In the genomic region with DNA sequence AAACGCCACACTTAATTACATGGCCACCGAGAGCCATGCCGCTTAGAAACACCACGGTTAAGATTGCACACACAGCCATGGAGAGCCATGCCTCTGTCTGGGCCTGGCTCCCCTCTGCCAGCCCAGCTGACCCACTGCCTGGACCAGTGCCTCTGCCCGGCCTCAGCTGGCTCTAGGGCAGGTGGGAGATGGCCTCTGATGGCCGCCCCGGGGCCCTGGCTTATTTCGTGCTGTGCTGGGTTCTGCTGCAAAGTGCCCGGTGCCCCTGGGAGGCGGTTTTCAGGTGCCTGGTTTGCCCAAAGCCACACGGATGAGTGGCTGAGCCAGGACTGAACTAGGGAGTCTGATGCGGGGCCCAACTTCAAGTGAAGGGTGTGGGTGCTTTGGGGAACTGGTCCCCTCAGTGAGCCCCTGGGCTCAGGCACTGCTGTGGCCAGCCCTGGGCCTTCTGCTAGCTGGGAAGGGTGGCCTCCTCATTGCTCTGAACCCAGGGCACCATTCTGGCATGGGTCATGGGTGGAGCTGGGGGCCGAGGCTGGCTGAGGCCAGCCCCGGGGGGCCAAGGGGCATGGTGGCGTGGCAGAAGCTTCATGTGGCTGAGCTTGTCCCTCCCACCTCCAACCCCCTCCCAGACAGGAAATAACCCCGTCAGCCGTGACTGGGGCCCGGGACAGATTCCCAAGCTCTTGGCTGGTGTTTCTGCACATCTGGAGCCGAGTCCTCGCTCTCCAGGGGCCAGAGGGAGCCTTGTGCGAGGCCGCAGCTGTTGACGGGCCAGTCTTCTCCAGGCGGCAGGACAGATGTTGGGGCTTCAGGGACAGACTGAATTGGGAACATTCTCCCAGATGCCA, we compare ENCODE assay signal across 1 cellular context.
TF ChIP-seq lines count a peak whose summit lies in the region.

No MANE protein-coding gene starts in this region.

TF ChIP-seq in neural cell, 6 proteins besides CTCF, POLR2A, EP300 and RAD21 (continued from another document):
- TF ChIP-seq, protein P1, sequence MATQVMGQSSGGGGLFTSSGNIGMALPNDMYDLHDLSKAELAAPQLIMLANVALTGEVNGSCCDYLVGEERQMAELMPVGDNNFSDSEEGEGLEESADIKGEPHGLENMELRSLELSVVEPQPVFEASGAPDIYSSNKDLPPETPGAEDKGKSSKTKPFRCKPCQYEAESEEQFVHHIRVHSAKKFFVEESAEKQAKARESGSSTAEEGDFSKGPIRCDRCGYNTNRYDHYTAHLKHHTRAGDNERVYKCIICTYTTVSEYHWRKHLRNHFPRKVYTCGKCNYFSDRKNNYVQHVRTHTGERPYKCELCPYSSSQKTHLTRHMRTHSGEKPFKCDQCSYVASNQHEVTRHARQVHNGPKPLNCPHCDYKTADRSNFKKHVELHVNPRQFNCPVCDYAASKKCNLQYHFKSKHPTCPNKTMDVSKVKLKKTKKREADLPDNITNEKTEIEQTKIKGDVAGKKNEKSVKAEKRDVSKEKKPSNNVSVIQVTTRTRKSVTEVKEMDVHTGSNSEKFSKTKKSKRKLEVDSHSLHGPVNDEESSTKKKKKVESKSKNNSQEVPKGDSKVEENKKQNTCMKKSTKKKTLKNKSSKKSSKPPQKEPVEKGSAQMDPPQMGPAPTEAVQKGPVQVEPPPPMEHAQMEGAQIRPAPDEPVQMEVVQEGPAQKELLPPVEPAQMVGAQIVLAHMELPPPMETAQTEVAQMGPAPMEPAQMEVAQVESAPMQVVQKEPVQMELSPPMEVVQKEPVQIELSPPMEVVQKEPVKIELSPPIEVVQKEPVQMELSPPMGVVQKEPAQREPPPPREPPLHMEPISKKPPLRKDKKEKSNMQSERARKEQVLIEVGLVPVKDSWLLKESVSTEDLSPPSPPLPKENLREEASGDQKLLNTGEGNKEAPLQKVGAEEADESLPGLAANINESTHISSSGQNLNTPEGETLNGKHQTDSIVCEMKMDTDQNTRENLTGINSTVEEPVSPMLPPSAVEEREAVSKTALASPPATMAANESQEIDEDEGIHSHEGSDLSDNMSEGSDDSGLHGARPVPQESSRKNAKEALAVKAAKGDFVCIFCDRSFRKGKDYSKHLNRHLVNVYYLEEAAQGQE (IDR thresholded peaks at IDR 0.05; ENCODE audit: borderline replicate concordance) = no peak
- no peak for TF ChIP-seq POLR2AphosphoS5 (IDR thresholded peaks at IDR 0.05)
